Comparison of ENCODE assay signal across 1 cellular context in genomic region chr4:87204559-87204958, GRCh38.
TF ChIP-seq lines count a peak whose summit lies in the region.

No MANE protein-coding gene starts in this region.

TF ChIP-seq in IMR-90, 13 proteins besides CTCF, POLR2A, EP300 and RAD21 (continued from another document):
- no peak for TF ChIP-seq BHLHE40 (IDR thresholded peaks at IDR 0.05; ENCODE audit: low read depth, low read length)
